12 cellular contexts compared by ENCODE assay signal in the genomic region with DNA sequence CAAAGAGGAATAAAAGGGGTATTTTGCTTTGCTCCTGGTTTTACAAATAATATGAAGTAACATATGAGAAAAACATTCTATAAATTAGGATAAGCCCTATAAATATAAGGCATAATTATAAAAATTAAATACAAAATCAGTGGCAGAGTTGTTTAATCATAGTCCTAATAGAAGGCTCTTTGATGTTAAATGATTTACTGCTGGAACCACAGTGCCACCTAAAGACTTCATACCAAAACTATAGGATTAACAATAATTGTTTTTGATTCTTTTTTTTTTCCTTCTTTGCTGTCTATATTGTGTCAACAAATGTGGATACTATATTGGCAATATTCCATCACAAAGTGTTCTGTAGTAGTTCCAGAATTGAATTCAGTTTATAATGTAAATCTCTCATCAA.
A peak's percentile ranks its signal among the peaks of the same experiment; 100 is the strongest.
DNase-seq lines count a peak whose midpoint lies in the region; ATAC-seq and TF ChIP-seq lines count a peak whose summit lies in the region.
"Had no signal": no experiment of that assay in that cellular context is flagged by ENCODE, and none has a peak within 500 bp of the region (broad histone marks: within the 10 kb centered on the region; RNA-seq: fewer than 3 reads in every experiment).

No MANE protein-coding gene starts in this region.

- no peak overlapping the region for H3K4me2 ChIP-seq in SU-DHL-6 (ENCODE audit: low read depth, low read length, poor library complexity, severe bottlenecking)

- no peak overlapping the region for H3K4me3 Mint-ChIP-seq in stimulated activated naive CD8-positive, alpha-beta T cell treated with anti-CD3 and anti-CD28 coated beads, Interleukin-15, amount 100 ng/mL, for 72 hours
- H3K4me3 Mint-ChIP-seq: activated T-cell treated with anti-CD3 and anti-CD28 coated beads, Interleukin-2, amount 50 U/mL, for 24 hours; IgD-negative memory B cell; WTC11 had no signal

- DNase-seq in GM12865 (ENCODE audit: low read depth) (no peak), NCI-H1105 (lab: John Stamatoyannopoulos, UW) (peak; percentile 49), myocyte (ENCODE audit: low read depth) (peak; percentile 58), Right ventricle myocardium inferior (ENCODE audit: missing footprints) (no peak), dedifferentiated amniotic fluid mesenchymal stem cell (ENCODE audit: extremely low spot score) (no peak), upper lobe of right lung (no peak)
- DNase-seq in stimulated activated naive CD8-positive, alpha-beta T cell treated with anti-CD3 and anti-CD28 coated beads, Interleukin-15, amount 100 ng/mL, for 72 hours, result no peak
- DNase-seq: activated T-cell treated with anti-CD3 and anti-CD28 coated beads, Interleukin-2, amount 50 U/mL, for 24 hours; anterior cingulate cortex had no signal

- TF ChIP-seq CTCF in GM12865 (IDR thresholded peaks at IDR 0.05; ENCODE audit: insufficient read depth, low read depth, low read length, missing control alignments) (peak; percentile 3), SU-DHL-6 (IDR thresholded peaks at IDR 0.05; ENCODE audit: insufficient read depth, low read length, poor library complexity, severe bottlenecking) (no peak), upper lobe of right lung (IDR thresholded peaks at IDR 0.05) (no peak)

- H4K20me1 ChIP-seq in SU-DHL-6 (ENCODE audit: low read depth, low read length), result no peaks in the 10 kb centered on the region

- H3K4me3 ChIP-seq in GM12865 (ENCODE audit: low read depth, low read length) (no peak overlapping the region), SU-DHL-6 (ENCODE audit: insufficient read depth, low read length, poor library complexity, severe bottlenecking) (no peak overlapping the region), upper lobe of right lung (no peak overlapping the region)

- no peak for ATAC-seq in Right ventricle myocardium inferior
- no peak for ATAC-seq in upper lobe of right lung
- no peak for ATAC-seq in stimulated activated naive CD8-positive, alpha-beta T cell treated with anti-CD3 and anti-CD28 coated beads, Interleukin-15, amount 100 ng/mL, for 72 hours
- ATAC-seq: WTC11 had no signal

- H3K27me3 ChIP-seq in SU-DHL-6 (ENCODE audit: low read length) (no peaks in the 10 kb centered on the region), upper lobe of right lung (no peaks in the 10 kb centered on the region)

- H3K9me2 ChIP-seq in SU-DHL-6 (replicated peaks; ENCODE audit: insufficient read depth, low read length), result no peaks in the 10 kb centered on the region

- no peaks in the 10 kb centered on the region for H3K79me2 ChIP-seq in SU-DHL-6 (ENCODE audit: insufficient read depth, low read length)

- H3K9me3 ChIP-seq in SU-DHL-6 (ENCODE audit: insufficient read depth, low read length) (no peaks in the 10 kb centered on the region), upper lobe of right lung (no peaks in the 10 kb centered on the region)

- peak overlapping the region; percentile 48 for H2AFZ ChIP-seq in SU-DHL-6 (ENCODE audit: low read depth, low read length, severe bottlenecking)

- H3K27ac ChIP-seq in SU-DHL-6 (ENCODE audit: low read depth, low read length) (no peak overlapping the region), upper lobe of right lung (no peak overlapping the region)

- intact Hi-C loops in Right ventricle myocardium inferior (cut with DNase I), result no loop called here
- intact Hi-C loops in upper lobe of right lung (cut with DNase I), result no loop called here

- no peak overlapping the region for H3K27ac Mint-ChIP-seq in stimulated activated naive CD8-positive, alpha-beta T cell treated with anti-CD3 and anti-CD28 coated beads, Interleukin-15, amount 100 ng/mL, for 72 hours
- H3K27ac Mint-ChIP-seq: activated T-cell treated with anti-CD3 and anti-CD28 coated beads, Interleukin-2, amount 50 U/mL, for 24 hours; IgD-negative memory B cell; WTC11 had no signal

- no peaks in the 10 kb centered on the region for H3K9me3 Mint-ChIP-seq in stimulated activated naive CD8-positive, alpha-beta T cell treated with anti-CD3 and anti-CD28 coated beads, Interleukin-15, amount 100 ng/mL, for 72 hours
- H3K9me3 Mint-ChIP-seq: activated T-cell treated with anti-CD3 and anti-CD28 coated beads, Interleukin-2, amount 50 U/mL, for 24 hours; IgD-negative memory B cell; WTC11 had no signal

- no peaks in the 10 kb centered on the region for H3K27me3 Mint-ChIP-seq in stimulated activated naive CD8-positive, alpha-beta T cell treated with anti-CD3 and anti-CD28 coated beads, Interleukin-15, amount 100 ng/mL, for 72 hours
- H3K27me3 Mint-ChIP-seq: activated T-cell treated with anti-CD3 and anti-CD28 coated beads, Interleukin-2, amount 50 U/mL, for 24 hours; IgD-negative memory B cell had no signal

- H3K4me1 Mint-ChIP-seq in stimulated activated naive CD8-positive, alpha-beta T cell treated with anti-CD3 and anti-CD28 coated beads, Interleukin-15, amount 100 ng/mL, for 72 hours, result no peaks in the 10 kb centered on the region
- H3K4me1 Mint-ChIP-seq: IgD-negative memory B cell, WTC11 had no signal

- no peak overlapping the region for H3K9ac ChIP-seq in SU-DHL-6 (ENCODE audit: low read length)

- no peaks in the 10 kb centered on the region for H3K36me3 ChIP-seq in SU-DHL-6 (ENCODE audit: low read length)
- no peaks in the 10 kb centered on the region for H3K36me3 ChIP-seq in upper lobe of right lung

- no peaks in the 10 kb centered on the region for H3K4me1 ChIP-seq in upper lobe of right lung

- no peaks in the 10 kb centered on the region for H3F3A ChIP-seq in SU-DHL-6 (ENCODE audit: insufficient read depth)

Comparison
In these comparisons a context has a peak if more than half of its experiments do, and no peak if none do; other contexts are left out.
1. DNase-seq: peak in NCI-H1105 (single experiment) and myocyte (single experiment); none in GM12865 (single experiment), Right ventricle myocardium inferior (single experiment), dedifferentiated amniotic fluid mesenchymal stem cell (single experiment), upper lobe of right lung (single experiment) and stimulated activated naive CD8-positive, alpha-beta T cell treated with anti-CD3 and anti-CD28 coated beads, Interleukin-15, amount 100 ng/mL, for 72 hours (0 of 2).